In genomic region chr15:78003539-78004008, GRCh38 we compare ENCODE assay signal across 13 cellular contexts.
DNase-seq lines count a peak whose midpoint lies in the region; ATAC-seq and TF ChIP-seq lines count a peak whose summit lies in the region.
"Had no signal": no experiment of that assay in that cellular context is flagged by ENCODE, and none has a peak within 500 bp of the region (broad histone marks: within the 10 kb centered on the region; RNA-seq: fewer than 3 reads in every experiment).

No MANE protein-coding gene starts in this region.

- H3K4me3 ChIP-seq in left ventricle myocardium inferior, result no peak overlapping the region

- peaks cover 37% of the 10 kb centered on the region for H3K4me1 Mint-ChIP-seq in T-helper 17 cell

- H3K27ac ChIP-seq in left ventricle myocardium inferior (replicated peaks), result no peak overlapping the region

- TF ChIP-seq CTCF in left ventricle myocardium inferior (IDR thresholded peaks at IDR 0.05; ENCODE audit: borderline replicate concordance), result no peak

- H3K4me1 ChIP-seq in left ventricle myocardium inferior, result peaks cover 63% of the 10 kb centered on the region

- H3K36me3 Mint-ChIP-seq in T-helper 17 cell (ENCODE audit: low read depth), result peaks cover 12% of the 10 kb centered on the region

- ATAC-seq in T-helper 17 cell (no peak), HG03354 (IDR thresholded peaks at IDR 0.05; ENCODE audit: poor library complexity, severe bottlenecking, unreplicated experiment) (no peak)
- ATAC-seq: sciatic nerve; SK-N-SH treated with all-trans-retinoic acid at 6 μM for 48 hours; stimulated activated naive CD8-positive, alpha-beta T cell treated with anti-CD3 and anti-CD28 coated beads, Interleukin-15, amount 100 ng/mL, for 72 hours had no signal

- H3K36me3 ChIP-seq in left ventricle myocardium inferior, result peaks cover 45% of the 10 kb centered on the region

- H3K27me3 ChIP-seq in left ventricle myocardium inferior (ENCODE audit: low read depth), result no peaks in the 10 kb centered on the region

- no peaks in the 10 kb centered on the region for H3K9me3 ChIP-seq in T-helper 17 cell (ENCODE audit: control insufficient read depth, low read length, poor library complexity, severe bottlenecking)
- no peaks in the 10 kb centered on the region for H3K9me3 ChIP-seq in left ventricle myocardium inferior (replicated peaks)

- H3K4me3 Mint-ChIP-seq in T-helper 17 cell, result no peak overlapping the region
- H3K4me3 Mint-ChIP-seq: naive B cell; stimulated activated naive CD8-positive, alpha-beta T cell treated with anti-CD3 and anti-CD28 coated beads, Interleukin-15, amount 100 ng/mL, for 72 hours had no signal

- peak overlapping the region; percentile 90 for H3K27ac Mint-ChIP-seq in T-helper 17 cell

- no peaks in the 10 kb centered on the region for H3K27me3 Mint-ChIP-seq in T-helper 17 cell
- H3K27me3 Mint-ChIP-seq: naive B cell; stimulated activated naive CD8-positive, alpha-beta T cell treated with anti-CD3 and anti-CD28 coated beads, Interleukin-15, amount 100 ng/mL, for 72 hours had no signal

- intact Hi-C loops in posterior vena cava (cut with DNase I) (no loop called here), left ventricle myocardium inferior (cut with micrococcal nuclease) (loop anchor here (10.0 kb wide), 1 partner anchor 101 kb away; no protein-coding TSS in a partner anchor)

- DNase-seq in ELF-1 (ENCODE audit: low read depth, low spot score) (peak; percentile 31), NCI-H1694 treated with DMSO at 0.1 percent for 48 hours (lab: John Stamatoyannopoulos, UW) (peak; percentile 10), T-helper 17 cell (no peak), posterior vena cava (ENCODE audit: low spot score) (peak; percentile 73), AG08396 (ENCODE audit: low spot score) (no peak), left ventricle myocardium inferior (no peak)
- no peak for DNase-seq in activated CD4-positive, alpha-beta T cell treated with anti-CD3 and anti-CD28 coated beads for 1 hour
- DNase-seq: Karpas-422; naive B cell; stimulated activated naive CD8-positive, alpha-beta T cell treated with anti-CD3 and anti-CD28 coated beads, Interleukin-15, amount 100 ng/mL, for 72 hours had no signal

Comparison
In these comparisons a context has a peak if more than half of its experiments do, and no peak if none do; other contexts are left out.
1. DNase-seq: peak in ELF-1 (single experiment), NCI-H1694 treated with DMSO at 0.1 percent for 48 hours (single experiment) and posterior vena cava (single experiment); none in T-helper 17 cell (0 of 3), activated CD4-positive, alpha-beta T cell treated with anti-CD3 and anti-CD28 coated beads for 1 hour (single experiment), AG08396 (single experiment) and left ventricle myocardium inferior (single experiment).